Comparison of ENCODE assay signal across 17 cellular contexts in the genomic region with DNA sequence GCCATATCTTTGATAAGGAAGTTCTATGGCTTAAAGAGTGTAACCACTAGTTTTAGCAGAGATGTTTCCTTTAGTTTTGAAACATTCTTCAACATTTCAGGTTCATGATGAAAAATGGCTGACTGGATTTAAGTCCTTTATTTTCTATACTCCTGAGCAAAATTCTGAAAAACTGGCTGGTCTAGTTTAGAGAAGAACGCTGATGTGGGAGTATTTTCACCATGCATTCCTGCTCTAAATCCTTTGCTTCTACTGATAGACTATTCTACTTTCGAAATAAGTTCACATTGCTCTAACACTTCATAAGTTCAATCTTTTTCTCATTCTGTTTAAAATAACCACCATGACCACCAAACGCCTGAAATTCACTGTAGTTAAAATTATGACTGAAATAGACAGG.
DNase-seq lines count a peak whose midpoint lies in the region; ATAC-seq, FAIRE-seq and TF ChIP-seq lines count a peak whose summit lies in the region.
"Had no signal": no experiment of that assay in that cellular context is flagged by ENCODE, and none has a peak within 500 bp of the region (broad histone marks: within the 10 kb centered on the region; RNA-seq: fewer than 3 reads in every experiment).

No MANE protein-coding gene starts in this region.

- DNase-seq in DND-41 (no peak), bronchial epithelial cell (ENCODE audit: low read depth) (peak; percentile 30), hepatocyte (ENCODE audit: low spot score) (no peak), prostate gland (ENCODE audit: low spot score) (no peak), H7 (no peak), NCI-H2196 treated with DMSO at 0.1 percent for 48 hours (lab: John Stamatoyannopoulos, UW; ENCODE audit: unreplicated experiment) (no peak)
- DNase-seq: ACHN; C1 segment of cervical spinal cord; Calu3; CD4-positive, alpha-beta T cell; DMS 273 treated with DMSO at 0.1 percent for 48 hours; H9; HFFc6 had no signal

- H3K4me1 ChIP-seq in DND-41 (ENCODE audit: insufficient read depth, low read length) = peaks cover 30% of the 10 kb centered on the region
- H3K4me1 ChIP-seq in hepatocyte (ENCODE audit: insufficient read depth) = peaks cover under 1% of the 10 kb centered on the region
- no peaks in the 10 kb centered on the region for H3K4me1 ChIP-seq in prostate gland (replicated peaks)

- no peak for FAIRE-seq in bronchial epithelial cell (lab: Jason Lieb, UNC)
- FAIRE-seq: GM12878 had no signal

- H3K4me2 ChIP-seq in DND-41 (ENCODE audit: insufficient read depth, low read length) (no peak overlapping the region), hepatocyte (peak overlapping the region; percentile 38)
- H3K4me2 ChIP-seq: GM23338 had no signal

- 65% methylated on average over 3 of the region's 3 CpGs for WGBS in hepatocyte (ENCODE audit: low lambda C conversion rate, missing lambda C conversion rate)
- 35% methylated on average over 3 of the region's 3 CpGs for WGBS in prostate gland

- H3K27ac ChIP-seq in DND-41 (ENCODE audit: low read length) (peak overlapping the region; percentile 34), hepatocyte (peak overlapping the region; percentile 60), prostate gland (peak overlapping the region; percentile 6 to 15)

- intact Hi-C loops in prostate gland (cut with DNase I) = no loop called here

- H2AFZ ChIP-seq in DND-41 (ENCODE audit: low read depth, low read length) = no peak overlapping the region
- H2AFZ ChIP-seq in hepatocyte = no peak overlapping the region
- H2AFZ ChIP-seq: GM23338 had no signal

- H3K27me3 ChIP-seq in DND-41 (ENCODE audit: insufficient read depth, low read length, poor library complexity) (no peaks in the 10 kb centered on the region), bronchial epithelial cell (ENCODE audit: control insufficient read depth, insufficient read depth, low read length) (no peaks in the 10 kb centered on the region), hepatocyte (no peaks in the 10 kb centered on the region), prostate gland (replicated peaks; ENCODE audit: insufficient read depth) (no peaks in the 10 kb centered on the region), H7 (ENCODE audit: control insufficient read depth, insufficient read depth, low read length) (no peaks in the 10 kb centered on the region)

- TF ChIP-seq POLR2A in prostate gland (IDR thresholded peaks at IDR 0.05) = no peak

- H3K9ac ChIP-seq in DND-41 (ENCODE audit: low read depth, low read length) = no peak overlapping the region

- ATAC-seq in DND-41 (ENCODE audit: insufficient read depth, low read depth) (no peak), HG03432 (IDR thresholded peaks at IDR 0.05; ENCODE audit: unreplicated experiment) (no peak), GM18498 (IDR thresholded peaks at IDR 0.05; ENCODE audit: unreplicated experiment) (no peak)
- ATAC-seq: GM12878, GM23338 had no signal

- no peaks in the 10 kb centered on the region for H3K9me2 ChIP-seq in hepatocyte (replicated peaks; ENCODE audit: insufficient read depth)

- H3K79me2 ChIP-seq in DND-41 (ENCODE audit: insufficient read depth, low read length) (no peaks in the 10 kb centered on the region), hepatocyte (no peaks in the 10 kb centered on the region)

- H3K9me3 ChIP-seq in DND-41 (ENCODE audit: insufficient read depth, low read length, severe bottlenecking) (no peaks in the 10 kb centered on the region), hepatocyte (ENCODE audit: low read depth) (no peaks in the 10 kb centered on the region), prostate gland (no peaks in the 10 kb centered on the region)

- TF ChIP-seq CTCF in DND-41 (IDR thresholded peaks at IDR 0.05; ENCODE audit: borderline replicate concordance, extremely low read depth, low read length, poor library complexity, severe bottlenecking) = no peak
- no peak for TF ChIP-seq CTCF in bronchial epithelial cell (IDR thresholded peaks at IDR 0.05; ENCODE audit: insufficient read depth, low read length, severe bottlenecking)
- no peak for TF ChIP-seq CTCF in hepatocyte (IDR thresholded peaks at IDR 0.05; ENCODE audit: poor library complexity)
- no peak for TF ChIP-seq CTCF in prostate gland (IDR thresholded peaks at IDR 0.05)

- H4K20me1 ChIP-seq in DND-41 (ENCODE audit: insufficient read depth, low read length) = no peaks in the 10 kb centered on the region
- no peaks in the 10 kb centered on the region for H4K20me1 ChIP-seq in hepatocyte (ENCODE audit: insufficient read depth, poor library complexity, severe bottlenecking)

- H3K4me3 ChIP-seq in DND-41 (ENCODE audit: low read depth in 1 of 2, low read length in 2 of 2) (no peak overlapping the region), bronchial epithelial cell (ENCODE audit: low read depth, low read length) (no peak overlapping the region), hepatocyte (no peak overlapping the region), prostate gland (no peak overlapping the region), H7 (ENCODE audit: insufficient read depth, low read depth, low read length) (no peak overlapping the region)
- H3K4me3 ChIP-seq: GM12878, GM23338 had no signal

- no peaks in the 10 kb centered on the region for H3K36me3 ChIP-seq in DND-41 (ENCODE audit: insufficient read depth, low read length)
- no peaks in the 10 kb centered on the region for H3K36me3 ChIP-seq in bronchial epithelial cell (ENCODE audit: control insufficient read depth, insufficient read depth, low read length)
- no peaks in the 10 kb centered on the region for H3K36me3 ChIP-seq in hepatocyte (replicated peaks; ENCODE audit: insufficient read depth, low read depth)
- H3K36me3 ChIP-seq in prostate gland = no peaks in the 10 kb centered on the region
- H3K36me3 ChIP-seq in H7 (replicated peaks; ENCODE audit: control insufficient read depth, insufficient read depth, low read length) = no peaks in the 10 kb centered on the region
